ENCODE assay signal across 25 cellular contexts in genomic region chr21:38894899-38895298, GRCh38.
"Had no signal": no experiment of that assay in that cellular context is flagged by ENCODE, and none has a peak within 500 bp of the region (broad histone marks: within the 10 kb centered on the region; RNA-seq: fewer than 3 reads in every experiment).

No MANE protein-coding gene starts in this region.

- DNase-seq: activated CD4-positive, alpha-beta T cell treated with anti-CD3 and anti-CD28 coated beads for 36 hours; activated CD4-positive, alpha-beta T cell treated with anti-CD3 and anti-CD28 coated beads, Interleukin-2, amount 50 U/mL, for 1 hour; activated CD4-positive, alpha-beta T cell treated with anti-CD3 and anti-CD28 coated beads, Interleukin-2, amount 50 U/mL, for 48 hours; activated CD4-positive, CD25-positive, alpha-beta regulatory T cell; activated CD4-positive, CD25-positive, alpha-beta regulatory T cell treated with anti-CD3 and anti-CD28 coated beads, Interleukin-2, amount 50 U/mL, for 72 hours; activated CD8-positive, alpha-beta memory T cell treated with anti-CD3 and anti-CD28 coated beads for 24 hours; activated CD8-positive, alpha-beta T cell treated with anti-CD3 and anti-CD28 coated beads for 36 hours; activated effector memory CD4-positive, alpha-beta T cell treated with Interleukin-2 at 50 U/mL for 16 hours; activated gamma-delta T cell treated with Interleukin-2 at 50 U/mL for 16 hours; activated naive CD4-positive, alpha-beta T cell treated with anti-CD3 and anti-CD28 coated beads, Interleukin-2, amount 50 U/mL, for 16 hours; activated naive CD4-positive, alpha-beta T cell treated with Interleukin-2 at 50 U/mL for 16 hours; activated T-cell treated with anti-CD3 and anti-CD28 coated beads, Interleukin-2, amount 50 U/mL, for 4 hours; amniotic stem cell; anterior cingulate cortex; brain microvascular endothelial cell; dorsolateral prefrontal cortex; effector memory CD4-positive, alpha-beta T cell; endodermal cell; foreskin fibroblast; SW 1271; T-cell; T1000 had no signal

- H3K27ac ChIP-seq: brain microvascular endothelial cell, coronary artery, dorsolateral prefrontal cortex had no signal

- H3K27me3 ChIP-seq: brain microvascular endothelial cell, dorsolateral prefrontal cortex had no signal

- ATAC-seq: activated CD4-positive, alpha-beta T cell treated with anti-CD3 and anti-CD28 coated beads for 36 hours; activated CD8-positive, alpha-beta T cell treated with anti-CD3 and anti-CD28 coated beads for 36 hours; activated T-cell treated with anti-CD3 and anti-CD28 coated beads, Interleukin-2, amount 50 U/mL, for 4 hours; activated T-helper 17 cell treated with anti-CD3 and anti-CD28 coated beads, Interleukin-2, amount 50 U/mL, for 72 hours; esophagus mucosa; T-cell had no signal

- H3K4me3 ChIP-seq: coronary artery, dorsolateral prefrontal cortex had no signal

- H3K36me3 ChIP-seq: brain microvascular endothelial cell had no signal
